ENCODE assay signal across 8 cellular contexts in genomic region chr5:54883374-54884194, GRCh38.
DNase-seq lines count a peak whose midpoint lies in the region; ATAC-seq, FAIRE-seq and TF ChIP-seq lines count a peak whose summit lies in the region.

No MANE protein-coding gene starts in this region.

- H3K36me3 Mint-ChIP-seq in activated CD8-positive, alpha-beta T cell treated with anti-CD3 and anti-CD28 coated beads, Interleukin-2, amount 10 ng/mL, durations not matched to agents 7 days and 5 days (ENCODE audit: low read depth), result no peaks in the 10 kb centered on the region

- POLR2A ChIA-PET in activated CD8-positive, alpha-beta T cell treated with anti-CD3 and anti-CD28 coated beads, Interleukin-2, amount 10 ng/mL, durations not matched to agents 7 days and 5 days (lab: Charles Lee), result no interaction called here

- DNase-seq in ELF-1 (ENCODE audit: low read depth, low spot score), result peak; percentile 78
- no peak for DNase-seq in activated CD8-positive, alpha-beta T cell treated with anti-CD3 and anti-CD28 coated beads, Interleukin-2, amount 10 ng/mL, durations not matched to agents 7 days and 5 days
- DNase-seq in left cardiac atrium, result peak; percentile 45
- DNase-seq in pancreas, result peak; percentile 49 to 80 (median 60)
- no peak for DNase-seq in H54 (ENCODE audit: insufficient read length, low spot score)
- DNase-seq in NOMO-1 treated with dmso at 0.1 percent for 144 hours (lab: John Stamatoyannopoulos, UW; ENCODE audit: unreplicated experiment), result no peak

- H3K4me3 Mint-ChIP-seq in activated CD8-positive, alpha-beta T cell treated with anti-CD3 and anti-CD28 coated beads, Interleukin-2, amount 10 ng/mL, durations not matched to agents 7 days and 5 days, result peak overlapping the region; percentile 52

- H3K4me3 ChIP-seq in pancreas, result peak overlapping the region; percentile 36 to 64 (median 37)

- H3K4me1 Mint-ChIP-seq in activated CD8-positive, alpha-beta T cell treated with anti-CD3 and anti-CD28 coated beads, Interleukin-2, amount 10 ng/mL, durations not matched to agents 7 days and 5 days (ENCODE audit: low read depth), result peaks cover 27% of the 10 kb centered on the region

- WGBS in pancreas, 2 donors, result 2 to 5% methylated on average over 59 to 75 of the region's 75 CpGs

- TF ChIP-seq POLR2A in H54 (IDR thresholded peaks at IDR 0.05; ENCODE audit: low read depth, low read length), result no peak

- FAIRE-seq in pancreas (lab: Jason Lieb, UNC) (no peak), H54 (lab: Jason Lieb, UNC) (no peak)

- CTCF ChIA-PET in activated CD8-positive, alpha-beta T cell treated with anti-CD3 and anti-CD28 coated beads, Interleukin-2, amount 10 ng/mL, durations not matched to agents 7 days and 5 days (lab: Charles Lee), result interaction anchor here (0.9 to 5.7 kb wide), 3 partner anchors 12 to 366 kb away, joined by 3 to 41 read pairs (median 4); partner anchors contain the start of gene SNX18

- no peak overlapping the region for H3K27ac Mint-ChIP-seq in activated CD8-positive, alpha-beta T cell treated with anti-CD3 and anti-CD28 coated beads, Interleukin-2, amount 10 ng/mL, durations not matched to agents 7 days and 5 days

- no peaks in the 10 kb centered on the region for H3K4me1 ChIP-seq in pancreas

- intact Hi-C loops in left cardiac atrium (cut with DNase I), result no loop called here
- intact Hi-C loops in pancreas (cut with DNase I), result no loop called here

- peak overlapping the region in 1 of 4 donors; percentile 33 for H3K27ac ChIP-seq in pancreas

- TF ChIP-seq CTCF in pancreas (IDR thresholded peaks at IDR 0.05), result no peak

- peaks cover 65% of the 10 kb centered on the region for H3K27me3 Mint-ChIP-seq in activated CD8-positive, alpha-beta T cell treated with anti-CD3 and anti-CD28 coated beads, Interleukin-2, amount 10 ng/mL, durations not matched to agents 7 days and 5 days (ENCODE audit: low read depth)

- H3K27me3 ChIP-seq in pancreas, result no peaks in the 10 kb centered on the region

- no peaks in the 10 kb centered on the region for H3K9me3 ChIP-seq in pancreas

- H3K9me3 Mint-ChIP-seq in activated CD8-positive, alpha-beta T cell treated with anti-CD3 and anti-CD28 coated beads, Interleukin-2, amount 10 ng/mL, durations not matched to agents 7 days and 5 days (ENCODE audit: insufficient read depth), result no peaks in the 10 kb centered on the region

- no peaks in the 10 kb centered on the region for H3K36me3 ChIP-seq in pancreas

- peak; percentile 54 for ATAC-seq in activated CD8-positive, alpha-beta T cell treated with anti-CD3 and anti-CD28 coated beads, Interleukin-2, amount 10 ng/mL, durations not matched to agents 7 days and 5 days
- ATAC-seq in left cardiac atrium (peak; percentile 76 to 85), pancreas (peak; percentile 84 to 92 (median 88)), GM18909 (IDR thresholded peaks at IDR 0.05; ENCODE audit: poor library complexity, unreplicated experiment) (no peak), HG03432 (IDR thresholded peaks at IDR 0.05; ENCODE audit: unreplicated experiment) (no peak)

Comparison
In these comparisons a context has a peak if more than half of its experiments do, and no peak if none do; other contexts are left out.
1. DNase-seq: peak in ELF-1 (single experiment), left cardiac atrium (single experiment) and pancreas (6 of 6); none in activated CD8-positive, alpha-beta T cell treated with anti-CD3 and anti-CD28 coated beads, Interleukin-2, amount 10 ng/mL, durations not matched to agents 7 days and 5 days (single experiment), H54 (single experiment) and NOMO-1 treated with dmso at 0.1 percent for 144 hours (single experiment).
2. ATAC-seq: peak in activated CD8-positive, alpha-beta T cell treated with anti-CD3 and anti-CD28 coated beads, Interleukin-2, amount 10 ng/mL, durations not matched to agents 7 days and 5 days (single experiment), left cardiac atrium (2 of 2) and pancreas (4 of 4); none in GM18909 (single experiment) and HG03432 (single experiment).